Comparison of ENCODE assay signal across 8 cellular contexts in genomic region chr12:53053223-53054111, GRCh38. TPM values are rescaled to one million over a fixed set of nuclear protein-coding genes. Genes with fewer than 3 reads are reported as not detected.
DNase-seq lines count a peak whose midpoint lies in the region; ATAC-seq and TF ChIP-seq lines count a peak whose summit lies in the region.

No MANE protein-coding gene starts in this region.

- POLR2A ChIA-PET in activated CD4-positive, alpha-beta memory T cell treated with anti-CD3 and anti-CD28 coated beads for 36 hours (lab: Charles Lee) = interaction anchor here (1.3 to 2.0 kb wide), 4 partner anchors 10 to 50 kb away, joined by 4 to 5 read pairs (median 4); partner anchors contain the start of genes SOAT2 and SPRYD3

- peak overlapping the region; percentile 95 for H3K4me3 Mint-ChIP-seq in activated CD4-positive, alpha-beta memory T cell treated with anti-CD3 and anti-CD28 coated beads for 36 hours

- H3K9me3 Mint-ChIP-seq in activated CD4-positive, alpha-beta memory T cell treated with anti-CD3 and anti-CD28 coated beads for 36 hours = no peaks in the 10 kb centered on the region

- H3K4me1 ChIP-seq in effector memory CD4-positive, alpha-beta T cell (ENCODE audit: control insufficient read depth, insufficient read depth, low read length, poor library complexity, severe bottlenecking) = peaks cover 4% of the 10 kb centered on the region

- peak overlapping the region; percentile 40 for H3K27ac ChIP-seq in effector memory CD4-positive, alpha-beta T cell (ENCODE audit: insufficient read depth, low read length, poor library complexity, severe bottlenecking)

- ATAC-seq in HG02981 (IDR thresholded peaks at IDR 0.05; ENCODE audit: unreplicated experiment) = no peak
- no peak for ATAC-seq in HG02938 (IDR thresholded peaks at IDR 0.05; ENCODE audit: unreplicated experiment)

- peak overlapping the region; percentile 85 for H3K27ac Mint-ChIP-seq in activated CD4-positive, alpha-beta memory T cell treated with anti-CD3 and anti-CD28 coated beads for 36 hours

- peak overlapping the region; percentile 50 for H3K4me3 ChIP-seq in effector memory CD4-positive, alpha-beta T cell (ENCODE audit: insufficient read depth, low read depth, low read length, poor library complexity, severe bottlenecking)

- H3K36me3 Mint-ChIP-seq in activated CD4-positive, alpha-beta memory T cell treated with anti-CD3 and anti-CD28 coated beads for 36 hours = no peaks in the 10 kb centered on the region

- H3K36me3 ChIP-seq in effector memory CD4-positive, alpha-beta T cell (ENCODE audit: control insufficient read depth, insufficient read depth, low read length) = no peaks in the 10 kb centered on the region

- H3K9me3 ChIP-seq in effector memory CD4-positive, alpha-beta T cell (ENCODE audit: control insufficient read depth, low read length) = no peaks in the 10 kb centered on the region

- no peaks in the 10 kb centered on the region for H3K27me3 ChIP-seq in effector memory CD4-positive, alpha-beta T cell (replicated peaks; ENCODE audit: control insufficient read depth, insufficient read depth, low read length, poor library complexity, severe bottlenecking)

- H3K4me1 Mint-ChIP-seq in activated CD4-positive, alpha-beta memory T cell treated with anti-CD3 and anti-CD28 coated beads for 36 hours (ENCODE audit: low read depth) = peaks cover 16% of the 10 kb centered on the region

- CTCF ChIA-PET in activated CD4-positive, alpha-beta memory T cell treated with anti-CD3 and anti-CD28 coated beads for 36 hours (lab: Charles Lee) = interaction anchor here (0.5 to 4.3 kb wide), 20 partner anchors 9 to 292 kb away, joined by 3 to 39 read pairs (median 4); partner anchors contain the start of genes SOAT2 and SPRYD3

- DNase-seq in NCI-H1930 (lab: John Stamatoyannopoulos, UW) = peak; percentile 63 to 65
- DNase-seq in activated CD4-positive, alpha-beta memory T cell treated with anti-CD3 and anti-CD28 coated beads for 36 hours = peak; percentile 68
- peak; percentile 36 to 49 (median 42) for DNase-seq in effector memory CD4-positive, alpha-beta T cell
- DNase-seq in medulla oblongata (ENCODE audit: extremely low spot score) = peak; percentile 71
- peak; percentile 14 to 23 for DNase-seq in stimulated activated CD8-positive, alpha-beta memory T cell treated with anti-CD3 and anti-CD28 coated beads, Interleukin-7, amount 100 ng/mL, for 1 hour (ENCODE audit: low read depth in 2 of 2)

- peak; percentile 72 for TF ChIP-seq CTCF in GM12873 (IDR thresholded peaks at IDR 0.05; ENCODE audit: insufficient read depth, low read depth, low read length, missing control alignments)

- no peaks in the 10 kb centered on the region for H3K27me3 Mint-ChIP-seq in activated CD4-positive, alpha-beta memory T cell treated with anti-CD3 and anti-CD28 coated beads for 36 hours

- intact Hi-C loops in activated CD4-positive, alpha-beta memory T cell treated with anti-CD3 and anti-CD28 coated beads for 36 hours (cut with micrococcal nuclease) = no loop called here

RNA-seq across cellular contexts. Expression of gene TNS2, which starts 3.6 kb away (rescaled TPM):
- 1 to 10 TPM; 1.8 to 2.4 TPM for total RNA-seq in activated CD4-positive, alpha-beta memory T cell treated with anti-CD3 and anti-CD28 coated beads for 36 hours

RNA-seq across cellular contexts. Expression of gene SPRYD3, which starts 25.7 kb away (rescaled TPM):
- total RNA-seq in activated CD4-positive, alpha-beta memory T cell treated with anti-CD3 and anti-CD28 coated beads for 36 hours = 10 to 100 TPM; 32.8 to 35.4 TPM

RNA-seq across cellular contexts. Expression of gene IGFBP6, which starts 44.0 kb away (rescaled TPM):
- 1 to 10 TPM; 4.1 to 4.9 TPM for total RNA-seq in activated CD4-positive, alpha-beta memory T cell treated with anti-CD3 and anti-CD28 coated beads for 36 hours

RNA-seq across cellular contexts. Expression of gene EIF4B, which starts 47.2 kb away (rescaled TPM):
- total RNA-seq in activated CD4-positive, alpha-beta memory T cell treated with anti-CD3 and anti-CD28 coated beads for 36 hours = 100 to 1,000 TPM; 686 to 718 TPM

RNA-seq across cellular contexts. Expression of gene SOAT2, which starts 49.8 kb away (rescaled TPM):
- 1 to 10 TPM; 1.1 to 1.5 TPM for total RNA-seq in activated CD4-positive, alpha-beta memory T cell treated with anti-CD3 and anti-CD28 coated beads for 36 hours

Comparison
In these comparisons a context has a peak if more than half of its experiments do, and no peak if none do; other contexts are left out.
1. DNase-seq: peak in every context shown above with its lines; median percentile 71 in medulla oblongata; 68 in activated CD4-positive, alpha-beta memory T cell treated with anti-CD3 and anti-CD28 coated beads for 36 hours; 64 in NCI-H1930; 42 in effector memory CD4-positive, alpha-beta T cell; 18 in stimulated activated CD8-positive, alpha-beta memory T cell treated with anti-CD3 and anti-CD28 coated beads, Interleukin-7, amount 100 ng/mL, for 1 hour.